16 cellular contexts compared by ENCODE assay signal in the genomic region with DNA sequence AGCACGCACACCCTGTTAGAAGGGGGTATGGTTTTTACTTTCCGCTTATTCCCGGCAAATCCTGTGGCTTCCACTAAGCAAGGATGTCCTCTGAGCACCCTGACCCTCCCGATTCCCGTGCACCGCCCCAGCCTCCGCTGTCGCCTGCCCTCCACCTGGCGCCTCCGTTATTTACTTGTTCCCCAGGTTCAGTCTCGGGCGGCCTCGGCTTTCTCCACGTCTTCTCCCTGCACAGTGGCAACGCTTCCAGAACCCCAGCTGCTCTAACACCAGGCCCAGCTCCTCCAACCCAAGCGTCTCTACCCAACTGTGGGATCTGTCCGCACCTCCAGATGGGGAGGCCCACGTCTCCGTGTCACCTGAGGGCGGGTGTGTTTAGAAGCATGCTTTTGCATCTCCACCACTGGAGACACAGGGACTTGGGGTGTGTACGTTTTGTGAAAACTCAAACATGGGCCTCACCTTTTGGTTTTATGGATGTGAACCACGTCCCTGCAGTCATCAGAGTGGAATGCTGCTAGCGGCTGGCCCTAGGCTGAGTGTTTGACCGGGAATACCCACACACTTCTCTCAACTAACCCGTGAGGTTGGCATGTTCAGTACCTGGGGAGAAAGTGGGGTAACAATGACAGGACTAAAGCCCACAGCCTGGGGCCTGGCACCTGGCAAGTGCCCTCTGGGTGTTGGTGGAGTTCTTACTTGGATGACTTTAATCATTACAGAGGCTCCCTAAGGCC.
A peak's percentile ranks its signal among the peaks of the same experiment; 100 is the strongest.
DNase-seq lines count a peak whose midpoint lies in the region; ATAC-seq and TF ChIP-seq lines count a peak whose summit lies in the region.
"Had no signal": no experiment of that assay in that cellular context is flagged by ENCODE, and none has a peak within 500 bp of the region (broad histone marks: within the 10 kb centered on the region; RNA-seq: fewer than 3 reads in every experiment).

No MANE protein-coding gene starts in this region.

- in situ Hi-C loops in GM23248 (cut with MboI), result no loop called here

- H3K4me2 ChIP-seq in GM23248 (ENCODE audit: unreplicated experiment), result no peak overlapping the region

- DNase-seq in GM23248 (no peak), RWPE1 (ENCODE audit: low spot score) (peak; percentile 56), renal cortical epithelial cell (ENCODE audit: low read depth) (peak; percentile 27), DMS114 treated with DMSO at 0.1 percent for 48 hours (lab: John Stamatoyannopoulos, UW; ENCODE audit: unreplicated experiment) (no peak), NCI-H524 (lab: John Stamatoyannopoulos, UW) (no peak)
- DNase-seq: activated CD8-positive, alpha-beta memory T cell treated with anti-CD3 and anti-CD28 coated beads, Interleukin-2, amount 50 U/mL, for 4 hours; activated gamma-delta T cell treated with Interleukin-2 at 50 U/mL for 16 hours; body of pancreas; CD8-positive, alpha-beta T cell; DND-41; immature natural killer cell; NCI-H1930; nephron progenitor cell had no signal

- CTCF ChIA-PET in RWPE1 (lab: Yijun Ruan, JAX), result no interaction called here

- peaks cover 21% of the 10 kb centered on the region for H3K4me1 ChIP-seq in GM23248 (ENCODE audit: insufficient read depth)
- H3K4me1 ChIP-seq: body of pancreas had no signal

- 97 to 98% methylated on average over 25 of the region's 25 CpGs for WGBS in GM23248 (ENCODE audit: low coverage in 1 of 2, low lambda C conversion rate in 2 of 2, missing lambda C conversion rate in 2 of 2), 2 experiments

- H3K9ac ChIP-seq in GM23248, result no peak overlapping the region

- H3K27me3 ChIP-seq in GM23248 (replicated peaks; ENCODE audit: insufficient read depth), result no peaks in the 10 kb centered on the region
- H3K27me3 ChIP-seq: body of pancreas had no signal

- no peak overlapping the region for H3K4me3 ChIP-seq in GM23248
- H3K4me3 ChIP-seq: body of pancreas had no signal

- H4K20me1 ChIP-seq in GM23248 (ENCODE audit: insufficient read depth), result no peaks in the 10 kb centered on the region

- H3K27ac ChIP-seq in GM23248, result peak overlapping the region; percentile 98
- no peak overlapping the region for H3K27ac ChIP-seq in RWPE1
- H3K27ac ChIP-seq: body of pancreas had no signal

- ATAC-seq in esophagus mucosa, result peak; percentile 21
- no peak for ATAC-seq in GM19452 (IDR thresholded peaks at IDR 0.05; ENCODE audit: unreplicated experiment)
- ATAC-seq in GM21367 (IDR thresholded peaks at IDR 0.05; ENCODE audit: unreplicated experiment), result no peak
- ATAC-seq: body of pancreas; CD8-positive, alpha-beta T cell had no signal

- no peak for TF ChIP-seq CTCF in RWPE1 (conservative IDR thresholded peaks at IDR 0.05; ENCODE audit: low read depth)

- H3K36me3 ChIP-seq in GM23248 (ENCODE audit: low read depth), result no peaks in the 10 kb centered on the region

- H3K9me2 ChIP-seq in GM23248 (ENCODE audit: insufficient read depth), result no peaks in the 10 kb centered on the region

- peak overlapping the region; percentile 64; the same call in 1 of the 2 replicates for H2AFZ ChIP-seq in GM23248

- H3K79me2 ChIP-seq in GM23248 (ENCODE audit: insufficient read depth), result no peaks in the 10 kb centered on the region

- POLR2A ChIA-PET in RWPE1 (lab: Yijun Ruan, JAX; ENCODE audit: low non-redundant PET), result no interaction called here

- peaks cover 15% of the 10 kb centered on the region; the same call in 1 of the 2 replicates for H3F3A ChIP-seq in GM23248 (ENCODE audit: insufficient read depth)

- no peaks in the 10 kb centered on the region for H3K9me3 ChIP-seq in GM23248 (ENCODE audit: low read depth)
- H3K9me3 ChIP-seq: body of pancreas had no signal

Comparison
In these comparisons a context has a peak if more than half of its experiments do, and no peak if none do; other contexts are left out.
1. DNase-seq: peak in RWPE1 (single experiment) and renal cortical epithelial cell (single experiment); none in GM23248 (single experiment), DMS114 treated with DMSO at 0.1 percent for 48 hours (single experiment) and NCI-H524 (0 of 2).